ENCODE assay signal across 3 cellular contexts in the genomic region with DNA sequence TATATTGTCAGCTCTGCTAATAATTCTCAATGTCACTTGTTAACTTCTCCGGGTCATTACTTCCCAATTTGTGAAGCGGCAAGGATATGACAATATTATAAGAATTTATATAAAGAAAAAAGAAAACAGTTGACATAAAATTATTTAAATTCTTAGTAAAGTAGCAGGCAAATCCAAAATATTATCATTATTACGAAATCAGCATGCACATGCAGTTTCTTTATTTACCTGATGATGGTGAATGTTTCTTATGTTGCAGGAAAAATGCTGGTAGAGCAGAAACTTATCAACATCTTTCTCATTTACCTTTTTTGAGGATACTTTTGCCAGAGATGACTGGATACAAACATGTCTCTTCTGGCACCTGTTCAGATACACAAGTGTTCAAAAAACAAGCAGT.
TF ChIP-seq lines count a peak whose summit lies in the region.

No MANE protein-coding gene starts in this region.

TF ChIP-seq in HepG2, 621 proteins besides CTCF, POLR2A, EP300 and RAD21:
- peak; percentile 61; the same call in 1 of the 2 replicates for TF ChIP-seq CEBPB (IDR thresholded peaks at IDR 0.05; ENCODE audit: borderline replicate concordance, low read depth, low read length)
- no peak for TF ChIP-seq SP2 (CRISPR knock-in tag; IDR thresholded peaks at IDR 0.05)
- TF ChIP-seq SKI (IDR thresholded peaks at IDR 0.05; ENCODE audit: partially characterized antibody), result no peak

TF ChIP-seq in IMR-90, 13 proteins besides CTCF, POLR2A, EP300 and RAD21:
- TF ChIP-seq CEBPB (IDR thresholded peaks at IDR 0.05; ENCODE audit: low read depth, low read length), result peak; percentile 58
- TF ChIP-seq RCOR1 (IDR thresholded peaks at IDR 0.05; ENCODE audit: insufficient replicate concordance, low read length), result no peak
- TF ChIP-seq FOS (IDR thresholded peaks at IDR 0.05; ENCODE audit: low read depth, low read length), result no peak
TF ChIP-seq in IMR-90: peak in this region for 1.

TF ChIP-seq in K562, 482 proteins besides CTCF, POLR2A, EP300 and RAD21:
- TF ChIP-seq CEBPB (tag; IDR thresholded peaks at IDR 0.05) (peak; percentile 46), CEBPG (CRISPR knock-in tag; IDR thresholded peaks at IDR 0.05) (no peak), CEBPG (tag; conservative IDR thresholded peaks at IDR 0.05 in 1 of 2, IDR thresholded peaks at IDR 0.05 in 1 of 2) (peak in 1 of 2 experiments; percentile 41; a peak in 1 of 4 replicates), ZNF282 (CRISPR knock-in tag; IDR thresholded peaks at IDR 0.05) (no peak)
